Comparison of ENCODE assay signal across 8 cellular contexts in the genomic region with DNA sequence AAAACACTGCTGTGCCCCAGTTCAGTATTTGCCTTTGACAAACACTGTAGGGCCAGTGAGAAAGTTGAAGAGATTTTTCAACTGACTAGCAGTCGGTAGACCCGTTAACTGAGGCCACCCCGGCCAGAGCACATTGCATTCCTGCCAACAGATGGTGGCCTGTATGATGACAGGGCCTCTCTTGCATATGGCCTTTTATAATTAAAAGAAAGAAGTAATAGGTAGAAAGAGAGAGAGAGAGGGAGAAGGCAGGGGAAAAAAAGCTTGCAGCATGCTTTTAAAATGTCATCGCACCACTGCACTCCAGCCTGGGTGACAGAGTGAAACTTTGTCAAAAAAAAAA.
"Had no signal": no experiment of that assay in that cellular context is flagged by ENCODE, and none has a peak within 500 bp of the region (broad histone marks: within the 10 kb centered on the region; RNA-seq: fewer than 3 reads in every experiment).

No MANE protein-coding gene starts in this region.

- H3K9me3 Mint-ChIP-seq: activated B cell treated with CpG ODN at 0.5 μM for 24 hours; activated naive CD8-positive, alpha-beta T cell treated with anti-CD3 and anti-CD28 coated beads, Interleukin-2, amount 50 U/mL, for 24 hours; natural killer cell; T-helper 1 cell treated with Interleukin-12 subunit alpha and Interleukin-12 subunit beta and Interleukin-4 antibody, amounts not matched to agents 30 μg/mL and 1 μg/mL, for 36 hours had no signal

- DNase-seq: activated B cell treated with CpG ODN at 0.5 μM for 24 hours; activated naive CD8-positive, alpha-beta T cell treated with anti-CD3 and anti-CD28 coated beads, Interleukin-2, amount 50 U/mL, for 24 hours; activated T-cell treated with anti-CD3 and anti-CD28 coated beads, Interleukin-2, amount 50 U/mL, for 48 hours; natural killer cell; uterus had no signal

- H3K36me3 Mint-ChIP-seq: natural killer cell had no signal

- H3K4me1 ChIP-seq: ascending aorta, uterus had no signal

- H3K36me3 ChIP-seq: ascending aorta, uterus had no signal

- H3K27ac ChIP-seq: ascending aorta, uterus had no signal

- H3K27me3 Mint-ChIP-seq: activated naive CD8-positive, alpha-beta T cell treated with anti-CD3 and anti-CD28 coated beads, Interleukin-2, amount 50 U/mL, for 24 hours had no signal

- H3K9me3 ChIP-seq: ascending aorta, uterus had no signal

- H3K27ac Mint-ChIP-seq: activated B cell treated with CpG ODN at 0.5 μM for 24 hours; activated naive CD8-positive, alpha-beta T cell treated with anti-CD3 and anti-CD28 coated beads, Interleukin-2, amount 50 U/mL, for 24 hours; natural killer cell; T-helper 1 cell treated with Interleukin-12 subunit alpha and Interleukin-12 subunit beta and Interleukin-4 antibody, amounts not matched to agents 30 μg/mL and 1 μg/mL, for 36 hours had no signal

- H3K4me3 Mint-ChIP-seq: activated B cell treated with CpG ODN at 0.5 μM for 24 hours; activated naive CD8-positive, alpha-beta T cell treated with anti-CD3 and anti-CD28 coated beads, Interleukin-2, amount 50 U/mL, for 24 hours; natural killer cell; T-helper 1 cell treated with Interleukin-12 subunit alpha and Interleukin-12 subunit beta and Interleukin-4 antibody, amounts not matched to agents 30 μg/mL and 1 μg/mL, for 36 hours had no signal

- H3K27me3 ChIP-seq: ascending aorta, uterus had no signal

- H3K4me3 ChIP-seq: ascending aorta, lung, uterus had no signal
